In genomic region chr3:100717637-100718487, GRCh38 we compare ENCODE assay signal across 1 cellular context.
TF ChIP-seq lines count a peak whose summit lies in the region.

No MANE protein-coding gene starts in this region.

TF ChIP-seq in GM23338, 12 proteins besides CTCF, POLR2A, EP300 and RAD21 (continued from another document):
- TF ChIP-seq ZNF462 (CRISPR knock-in tag; IDR thresholded peaks at IDR 0.05) (no peak), CREB1 (CRISPR knock-in tag; IDR thresholded peaks at IDR 0.05; ENCODE audit: low read depth) (no peak), REST (IDR thresholded peaks at IDR 0.05; ENCODE audit: unreplicated experiment) (no peak)
